ENCODE assay signal across 13 cellular contexts in genomic region chr7:157840174-157840912, GRCh38.
DNase-seq lines count a peak whose midpoint lies in the region; ATAC-seq and TF ChIP-seq lines count a peak whose summit lies in the region.
"Had no signal": no experiment of that assay in that cellular context is flagged by ENCODE, and none has a peak within 500 bp of the region (broad histone marks: within the 10 kb centered on the region; RNA-seq: fewer than 3 reads in every experiment).

No MANE protein-coding gene starts in this region.

- H3K27ac ChIP-seq in HUES64 (ENCODE audit: low read depth, low read length): no peak overlapping the region
- H3K27ac ChIP-seq in neuronal stem cell (replicated peaks; ENCODE audit: low read length): peak overlapping the region; percentile 85
- H3K27ac ChIP-seq in upper lobe of right lung: no peak overlapping the region

- intact Hi-C loops in upper lobe of right lung (cut with DNase I): no loop called here

- peak overlapping the region; percentile 66 for H2BK15ac ChIP-seq in neuronal stem cell (ENCODE audit: low read length)

- peak overlapping the region; percentile 99 for H3K18ac ChIP-seq in neuronal stem cell (ENCODE audit: low read length)

- H2BK12ac ChIP-seq in neuronal stem cell (ENCODE audit: low read length): peak overlapping the region; percentile 99

- H3K4ac ChIP-seq in neuronal stem cell (ENCODE audit: low read length): peak overlapping the region; percentile 99

- no peak overlapping the region for H3K9ac ChIP-seq in HUES64 (ENCODE audit: low read depth, low read length)
- peak overlapping the region; percentile 90 for H3K9ac ChIP-seq in neuronal stem cell (ENCODE audit: low read depth, low read length, poor library complexity)

- H3K36me3 ChIP-seq in HUES64 (ENCODE audit: insufficient read depth, low read length) (no peaks in the 10 kb centered on the region), neuronal stem cell (replicated peaks in 1 of 2; ENCODE audit: control insufficient read depth in 2 of 2, insufficient read depth in 2 of 2, low read length in 2 of 2) (peaks cover 0 to 1% of the 10 kb centered on the region in 2 donors), upper lobe of right lung (no peaks in the 10 kb centered on the region)
- H3K36me3 ChIP-seq: HAP-1 had no signal

- TF ChIP-seq CTCF in upper lobe of right lung (IDR thresholded peaks at IDR 0.05) (no peak), GM10266 (IDR thresholded peaks at IDR 0.05; ENCODE audit: control insufficient read depth, insufficient read depth, low read depth, missing control alignments) (no peak)

- H2BK120ac ChIP-seq in neuronal stem cell (ENCODE audit: low read depth, low read length): peak overlapping the region; percentile 76

- peak overlapping the region; percentile 100 for H4K91ac ChIP-seq in neuronal stem cell (ENCODE audit: low read depth, low read length, poor library complexity)

- DNase-seq in erythroblast (lab: John Stamatoyannopoulos, UW) (peak; percentile 8 to 17), neuronal stem cell (ENCODE audit: low spot score) (no peak), upper lobe of right lung (peak; percentile 53), GM10266 (ENCODE audit: extremely low spot score) (no peak), NCI-H2081 treated with DMSO at 0.1 percent for 48 hours (lab: John Stamatoyannopoulos, UW) (no peak)
- DNase-seq: Caco-2; CD8-positive, alpha-beta memory T cell; GF-D8 had no signal

- no peak overlapping the region for H3K4me2 ChIP-seq in neuronal stem cell (ENCODE audit: insufficient read depth, low read length, poor library complexity, severe bottlenecking)
- H3K4me2 ChIP-seq: GM23338 had no signal

- H2AK5ac ChIP-seq in neuronal stem cell (ENCODE audit: low read depth, low read length): peak overlapping the region; percentile 70

- peak overlapping the region; percentile 77 for H2AFZ ChIP-seq in neuronal stem cell (ENCODE audit: low read length)
- H2AFZ ChIP-seq: GM23338 had no signal

- peak overlapping the region; percentile 96 for H4K8ac ChIP-seq in neuronal stem cell (ENCODE audit: low read depth, low read length)

- H3K14ac ChIP-seq in neuronal stem cell (ENCODE audit: low read length): peak overlapping the region; percentile 99

- TF ChIP-seq POLR2A in erythroblast (IDR thresholded peaks at IDR 0.05; ENCODE audit: low read length): no peak

- H3K79me1 ChIP-seq in neuronal stem cell (ENCODE audit: low read depth, low read length): no peaks in the 10 kb centered on the region

- no peak for ATAC-seq in upper lobe of right lung
- no peak for ATAC-seq in HG02610 (IDR thresholded peaks at IDR 0.05; ENCODE audit: unreplicated experiment)
- ATAC-seq: GM23338, K562 had no signal

- peak overlapping the region; percentile 96 for H3K23ac ChIP-seq in neuronal stem cell (ENCODE audit: low read depth, low read length, poor library complexity)

- H3K27me3 ChIP-seq in HUES64 (ENCODE audit: insufficient read depth, low read length) (no peaks in the 10 kb centered on the region), neuronal stem cell (ENCODE audit: control insufficient read depth in 3 of 3, insufficient read depth in 3 of 3, low read depth in 1 of 3, low read length in 3 of 3) (no peaks in the 10 kb centered on the region), upper lobe of right lung (peaks cover 8% of the 10 kb centered on the region)

- H3K4me3 ChIP-seq in HUES64 (ENCODE audit: low read length) (peak overlapping the region; percentile 10; the same call in 1 of the 2 replicates), neuronal stem cell (ENCODE audit: low read length in 2 of 2) (peak overlapping the region in 1 of 2 donors; percentile 61), upper lobe of right lung (no peak overlapping the region)
- H3K4me3 ChIP-seq: GM23338, HAP-1, K562 had no signal

- H2BK5ac ChIP-seq in neuronal stem cell (ENCODE audit: low read length): peak overlapping the region; percentile 69

- H3K4me1 ChIP-seq in HUES64 (ENCODE audit: insufficient read depth, low read length) (no peaks in the 10 kb centered on the region), neuronal stem cell (ENCODE audit: control insufficient read depth in 2 of 2, insufficient read depth in 1 of 2, low read depth in 1 of 2, low read length in 2 of 2) (peaks cover 30 to 32% of the 10 kb centered on the region in 2 donors), upper lobe of right lung (no peaks in the 10 kb centered on the region)
- H3K4me1 ChIP-seq: Caco-2, HAP-1 had no signal

- peaks cover 87% of the 10 kb centered on the region for H3K9me3 ChIP-seq in HUES64 (ENCODE audit: insufficient read depth, low read depth, low read length)
- H3K9me3 ChIP-seq in neuronal stem cell (replicated peaks in 1 of 2; ENCODE audit: control insufficient read depth in 2 of 2, insufficient read depth in 1 of 2, low read depth in 1 of 2, low read length in 2 of 2): peaks cover 5 to 10% of the 10 kb centered on the region in 2 donors
- no peaks in the 10 kb centered on the region for H3K9me3 ChIP-seq in upper lobe of right lung
- H3K9me3 ChIP-seq: HAP-1 had no signal

- 93% methylated on average over 36 of the region's 36 CpGs for WGBS in HUES64
- WGBS in neuronal stem cell (ENCODE audit: extremely low coverage in 2 of 2, insufficient read length in 2 of 2, insufficient replicate concordance in 1 of 2), 2 donors: no CpG with 5 or more reads among the region's 36 CpGs

Comparison
In these comparisons a context has a peak if more than half of its experiments do, and no peak if none do; other contexts are left out.
1. DNase-seq: peak in erythroblast (2 of 2) and upper lobe of right lung (single experiment); none in neuronal stem cell (single experiment), GM10266 (single experiment) and NCI-H2081 treated with DMSO at 0.1 percent for 48 hours (single experiment).